Comparison of ENCODE assay signal across 8 cellular contexts in genomic region chr16:15054357-15055140, GRCh38. TPM values are rescaled to one million over a fixed set of nuclear protein-coding genes. Genes with fewer than 3 reads are reported as not detected.
DNase-seq lines count a peak whose midpoint lies in the region; ATAC-seq and TF ChIP-seq lines count a peak whose summit lies in the region.

No MANE protein-coding gene starts in this region.

- no peak for TF ChIP-seq CTCF in BE2C (IDR thresholded peaks at IDR 0.05; ENCODE audit: low read depth, low read length)

- peaks cover 13 to 17% of the 10 kb centered on the region in 2 donors for H3K4me1 Mint-ChIP-seq in natural killer cell treated with Interleukin-12 subunit alpha and Interleukin-12 subunit beta and Interleukin-15 and Interleukin-18, amount 100 ng/mL, for 72 hours (ENCODE audit: low read depth in 2 of 2)

- peak overlapping the region in 1 of 2 donors; percentile 62 for H3K9ac ChIP-seq in duodenal mucosa (ENCODE audit: low read depth in 1 of 2, low read length in 2 of 2)

- H3K27ac ChIP-seq in duodenal mucosa (ENCODE audit: low read depth, low read length) = no peak overlapping the region

- no peaks in the 10 kb centered on the region for H3K9me3 Mint-ChIP-seq in natural killer cell treated with Interleukin-12 subunit alpha and Interleukin-12 subunit beta and Interleukin-15 and Interleukin-18, amount 100 ng/mL, for 72 hours

- H3K9me3 ChIP-seq in BE2C (no peaks in the 10 kb centered on the region), MG63 (no peaks in the 10 kb centered on the region), duodenal mucosa (ENCODE audit: control insufficient read depth in 1 of 2, low read length in 2 of 2) (no peaks in the 10 kb centered on the region)

- peaks cover 9% of the 10 kb centered on the region for H3K36me3 ChIP-seq in BE2C
- H3K36me3 ChIP-seq in MG63 = peaks cover 12% of the 10 kb centered on the region
- H3K36me3 ChIP-seq in duodenal mucosa (ENCODE audit: control insufficient read depth in 1 of 2, insufficient read depth in 2 of 2, low read length in 2 of 2) = peaks cover 0 to 7% of the 10 kb centered on the region in 2 donors

- H3K4me3 Mint-ChIP-seq in natural killer cell treated with Interleukin-12 subunit alpha and Interleukin-12 subunit beta and Interleukin-15 and Interleukin-18, amount 100 ng/mL, for 72 hours = peak overlapping the region; percentile 87

- no peaks in the 10 kb centered on the region for H3K27me3 Mint-ChIP-seq in natural killer cell treated with Interleukin-12 subunit alpha and Interleukin-12 subunit beta and Interleukin-15 and Interleukin-18, amount 100 ng/mL, for 72 hours

- H3K4me3 ChIP-seq in BE2C (ENCODE audit: low read depth, low read length) = peak overlapping the region; percentile 85
- peak overlapping the region; percentile 96 for H3K4me3 ChIP-seq in MG63
- H3K4me3 ChIP-seq in duodenal mucosa (ENCODE audit: low read depth in 1 of 2, low read length in 2 of 2) = peak overlapping the region; percentile 87 to 89

- peak overlapping the region; percentile 41 to 84 for H3K27ac Mint-ChIP-seq in natural killer cell treated with Interleukin-12 subunit alpha and Interleukin-12 subunit beta and Interleukin-15 and Interleukin-18, amount 100 ng/mL, for 72 hours

- H3K27me3 ChIP-seq in BE2C (no peaks in the 10 kb centered on the region), MG63 (no peaks in the 10 kb centered on the region), duodenal mucosa (ENCODE audit: control insufficient read depth in 1 of 2, insufficient read depth in 2 of 2, low read length in 2 of 2) (no peaks in the 10 kb centered on the region)

- ATAC-seq in natural killer cell treated with Interleukin-12 subunit alpha and Interleukin-12 subunit beta and Interleukin-15 and Interleukin-18, amount 100 ng/mL, for 72 hours = no peak
- ATAC-seq in HG03342 (IDR thresholded peaks at IDR 0.05; ENCODE audit: unreplicated experiment) (no peak), GM21367 (IDR thresholded peaks at IDR 0.05; ENCODE audit: unreplicated experiment) (no peak), GM18873 (IDR thresholded peaks at IDR 0.05; ENCODE audit: low FRiP score, unreplicated experiment) (no peak)

- H3K4me1 ChIP-seq in BE2C = no peaks in the 10 kb centered on the region
- peaks cover 22% of the 10 kb centered on the region in 2 donors for H3K4me1 ChIP-seq in duodenal mucosa (ENCODE audit: control insufficient read depth in 1 of 2, insufficient read depth in 2 of 2, low read length in 2 of 2)

- H3K36me3 Mint-ChIP-seq in natural killer cell treated with Interleukin-12 subunit alpha and Interleukin-12 subunit beta and Interleukin-15 and Interleukin-18, amount 100 ng/mL, for 72 hours = no peaks in the 10 kb centered on the region

- DNase-seq in BE2C (no peak), MG63 (no peak), DMS114 treated with DMSO at 0.1 percent for 48 hours (lab: John Stamatoyannopoulos, UW; ENCODE audit: unreplicated experiment) (no peak)
- DNase-seq in natural killer cell treated with Interleukin-12 subunit alpha and Interleukin-12 subunit beta and Interleukin-15 and Interleukin-18, amount 100 ng/mL, for 72 hours (ENCODE audit: low spot score) = no peak

RNA-seq across cellular contexts. Expression of gene NTAN1, which starts 1.3 kb away (rescaled TPM):
- 6.4 TPM for polyA plus RNA-seq in BE2C (2012; ENCODE audit: insufficient read depth, insufficient read length, low read depth)
- 86.3 and 91.2 TPM in 2 replicates for total RNA-seq in MG63 (2014; rRNA removed; shearing (Covaris generic); ENCODE audit: low replicate concordance)
- total RNA-seq in natural killer cell treated with Interleukin-12 subunit alpha and Interleukin-12 subunit beta and Interleukin-15 and Interleukin-18, amount 100 ng/mL, for 72 hours = 10 to 100 TPM; 20.3 to 22.5 TPM

RNA-seq across cellular contexts. Expression of gene RRN3, which starts 39.5 kb away (rescaled TPM):
- polyA plus RNA-seq in BE2C (2012; ENCODE audit: insufficient read depth, insufficient read length, low read depth) = 118 TPM
- 47.8 and 61.3 TPM in 2 replicates for total RNA-seq in MG63 (2014; rRNA removed; shearing (Covaris generic); ENCODE audit: low replicate concordance)
- total RNA-seq in natural killer cell treated with Interleukin-12 subunit alpha and Interleukin-12 subunit beta and Interleukin-15 and Interleukin-18, amount 100 ng/mL, for 72 hours = 10 to 100 TPM; 42.6 to 61.6 TPM
